ENCODE assay signal across 23 cellular contexts in genomic region chr11:84655729-84656128, GRCh38.
DNase-seq lines count a peak whose midpoint lies in the region; ATAC-seq, FAIRE-seq and TF ChIP-seq lines count a peak whose summit lies in the region.
"Had no signal": no experiment of that assay in that cellular context is flagged by ENCODE, and none has a peak within 500 bp of the region (broad histone marks: within the 10 kb centered on the region; RNA-seq: fewer than 3 reads in every experiment).

No MANE protein-coding gene starts in this region.

- H3K4me3 ChIP-seq in HUES64 (ENCODE audit: low read length) (no peak overlapping the region), NT2/D1 (ENCODE audit: insufficient read length, low read depth) (no peak overlapping the region)
- H3K4me3 ChIP-seq: BLaER1, MG63 had no signal

- FAIRE-seq in D721Med (lab: Jason Lieb, UNC), result peak; percentile 38
- FAIRE-seq: A204.1, G401.6 had no signal

- H3K36me3 ChIP-seq in HUES64 (ENCODE audit: insufficient read depth, low read length) (no peaks in the 10 kb centered on the region), NT2/D1 (ENCODE audit: insufficient read depth, insufficient read length, low read length) (no peaks in the 10 kb centered on the region)
- H3K36me3 ChIP-seq: BLaER1, MG63 had no signal

- H3K9me3 ChIP-seq in HUES64 (ENCODE audit: insufficient read depth, low read depth, low read length) (peaks cover 20% of the 10 kb centered on the region), NT2/D1 (ENCODE audit: insufficient read depth, low read length) (no peaks in the 10 kb centered on the region)
- H3K9me3 ChIP-seq: BLaER1, MG63 had no signal

- no peaks in the 10 kb centered on the region for H3K27me3 ChIP-seq in HUES64 (ENCODE audit: insufficient read depth, low read length)
- H3K27me3 ChIP-seq in NT2/D1 (ENCODE audit: insufficient read depth, insufficient read length), result no peaks in the 10 kb centered on the region
- H3K27me3 ChIP-seq: BLaER1, MG63 had no signal

- DNase-seq in D721Med (ENCODE audit: insufficient read length, low spot score) (no peak), NT2/D1 (ENCODE audit: low read depth, low spot score) (peak; percentile 25), iPS-NIHi11 (ENCODE audit: low spot score) (peak; percentile 12), NCI-H510A treated with DMSO at 0.1 percent for 48 hours (lab: John Stamatoyannopoulos, UW) (no peak), A172 (ENCODE audit: low spot score) (no peak)
- DNase-seq: CD4-positive, CD25-positive, alpha-beta regulatory T cell; H7; IMR-90; KG1; MG63; NCI-H1694 treated with DMSO at 0.1 percent for 48 hours; NCI-H2081; NCI-H2171 treated with DMSO at 0.1 percent for 48 hours; NCI-H345; NK-92 treated with Interleukin-12 subunit alpha and Interleukin-12 subunit beta, amount 100 ng/mL, for 24 hours; SHP77 had no signal

- no peak for ATAC-seq in GM21528 (IDR thresholded peaks at IDR 0.05; ENCODE audit: low FRiP score, unreplicated experiment)
- ATAC-seq: Panc1 had no signal

- WGBS in HUES64, result 50% methylated on average over 1 of the region's 1 CpG

- TF ChIP-seq CTCF in D721Med (IDR thresholded peaks at IDR 0.05; ENCODE audit: insufficient read depth, missing control alignments), result no peak

- H3K27ac ChIP-seq in HUES64 (ENCODE audit: low read depth, low read length), result peak overlapping the region; percentile 14; the same call in 1 of the 2 replicates
- H3K27ac ChIP-seq: BLaER1, RWPE1 had no signal

- H3K9ac ChIP-seq in HUES64 (ENCODE audit: low read depth, low read length), result no peak overlapping the region
- H3K9ac ChIP-seq in NT2/D1 (ENCODE audit: insufficient read length, low read depth), result no peak overlapping the region
- H3K9ac ChIP-seq: BLaER1 had no signal

- H3K4me1 ChIP-seq in HUES64 (ENCODE audit: insufficient read depth, low read length), result peaks cover 13% of the 10 kb centered on the region
- H3K4me1 ChIP-seq in NT2/D1 (ENCODE audit: insufficient read depth, insufficient read length), result no peaks in the 10 kb centered on the region
- H3K4me1 ChIP-seq: BLaER1 had no signal

Comparison
In these comparisons a context has a peak if more than half of its experiments do, and no peak if none do; other contexts are left out.
1. DNase-seq: peak in NT2/D1 (single experiment) and iPS-NIHi11 (single experiment); none in D721Med (single experiment), NCI-H510A treated with DMSO at 0.1 percent for 48 hours (single experiment) and A172 (single experiment).